ENCODE assay signal across 9 cellular contexts in the genomic region with DNA sequence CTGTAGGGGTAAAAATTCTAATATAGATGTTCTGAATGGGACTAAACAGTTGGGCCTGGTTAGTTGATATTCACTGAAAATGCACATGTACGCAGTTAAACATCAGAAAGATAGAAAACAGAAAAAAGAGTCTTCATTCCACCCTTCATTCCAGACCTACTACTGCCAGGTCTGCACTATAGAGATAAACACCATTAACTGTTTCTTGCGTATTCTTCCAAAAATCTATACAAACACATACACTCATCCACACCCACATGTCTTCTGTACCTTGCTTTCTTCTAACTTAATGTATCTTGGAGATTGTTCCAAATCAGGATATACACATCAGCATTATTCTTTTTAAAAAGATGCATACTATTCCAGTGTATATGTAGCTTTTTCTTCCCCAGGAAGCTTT. TPM values are rescaled to one million over a fixed set of nuclear protein-coding genes. Genes with fewer than 3 reads are reported as not detected.
"Had no signal": no experiment of that assay in that cellular context is flagged by ENCODE, and none has a peak within 500 bp of the region (broad histone marks: within the 10 kb centered on the region; RNA-seq: fewer than 3 reads in every experiment).

No MANE protein-coding gene starts in this region.

- FAIRE-seq: G401.6, GM12878, GM12891, GM12892, GM18507, GM19239 had no signal

- H3K4me3 ChIP-seq: GM12878 had no signal

- DNase-seq: GDM1, GF-D8 had no signal

- ATAC-seq: GM12878 had no signal

RNA-seq across cellular contexts. Expression of gene CLEC2L, which starts 13.9 kb away (rescaled TPM):
- total RNA-seq: GM12878 had no signal
- polyA plus RNA-seq: GM12878 had no signal

RNA-seq across cellular contexts. Expression of gene KLRG2, which starts 26.1 kb away (rescaled TPM):
- total RNA-seq: G401 had no signal
- polyA plus RNA-seq: GM12878 had no signal
